8 cellular contexts compared by ENCODE assay signal in the genomic region with DNA sequence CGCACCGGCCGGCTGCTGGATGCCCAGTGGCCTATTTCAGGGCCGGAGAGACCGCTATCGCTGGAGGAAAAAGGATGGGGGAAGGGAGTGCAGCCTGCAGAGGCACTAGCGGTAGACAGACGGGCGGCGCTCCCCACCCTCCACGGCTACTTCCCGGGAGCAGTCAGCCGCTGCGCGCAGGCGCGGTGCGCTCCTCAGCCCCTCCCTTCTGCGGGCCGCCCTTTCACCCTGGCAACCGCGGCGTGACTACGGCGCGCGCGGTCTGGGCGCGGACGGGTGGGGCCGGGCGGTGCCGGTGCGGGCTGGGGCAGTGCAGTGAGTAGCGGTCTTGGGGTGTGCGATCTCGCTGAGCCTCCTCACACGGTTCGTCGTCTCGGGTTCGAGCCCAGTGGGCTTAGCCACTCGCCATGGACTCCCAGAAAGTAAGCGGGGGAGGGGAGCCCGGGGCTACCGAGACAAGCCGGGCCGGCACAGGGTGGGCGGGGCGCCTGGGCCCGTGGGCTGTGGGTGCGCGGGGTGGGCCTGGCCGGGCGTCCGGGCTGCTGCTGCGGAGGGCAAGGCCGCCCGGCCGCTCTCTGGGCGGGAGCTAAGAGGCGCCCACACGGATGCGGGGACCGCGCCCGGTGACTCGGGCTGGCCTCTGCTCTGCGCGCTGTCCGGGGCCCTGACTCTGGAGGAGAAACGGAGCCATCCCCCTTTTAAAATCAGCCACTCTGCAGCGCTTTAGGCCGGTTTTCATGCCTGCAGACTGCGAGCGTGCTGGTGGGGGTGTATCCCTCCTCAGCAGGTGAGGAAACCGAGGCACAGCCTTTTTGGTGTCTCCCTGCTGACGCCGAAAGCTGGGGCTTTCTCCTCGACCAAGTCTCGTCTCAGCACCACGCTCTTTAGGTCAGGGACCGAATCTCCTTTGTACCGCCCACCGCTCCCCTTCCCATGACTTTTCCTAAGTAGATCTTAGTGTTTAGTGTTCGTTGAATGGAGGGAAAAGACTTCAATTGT. TPM values are rescaled to one million over a fixed set of nuclear protein-coding genes. Genes with fewer than 3 reads are reported as not detected.
A peak's percentile ranks its signal among the peaks of the same experiment; 100 is the strongest.
DNase-seq lines count a peak whose midpoint lies in the region; ATAC-seq and TF ChIP-seq lines count a peak whose summit lies in the region.

A gene (plus strand): TSS at position 221 of the 999 bp plus-strand sequence. CDS start 187 bp downstream, at position 408.

- H3K9ac ChIP-seq in parathyroid adenoma = no peak within 1 kb of the TSS

- peak within 1 kb of the TSS; percentile 81 for H2AFZ ChIP-seq in parathyroid adenoma

- H3K4me3 ChIP-seq in cardiac muscle cell (peak within 1 kb of the TSS; percentile 63), parathyroid adenoma (ENCODE audit: low read depth, low read length) (peak within 1 kb of the TSS; percentile 73), tibial nerve (peak within 1 kb of the TSS; percentile 64 to 84 (median 76))

- peaks cover 9% of the 10 kb centered on the region for H3K27me3 Mint-ChIP-seq in activated naive CD8-positive, alpha-beta T cell treated with anti-CD3 and anti-CD28 coated beads for 36 hours

- H3K27me3 ChIP-seq in cardiac muscle cell (no peaks in the 10 kb centered on the region), parathyroid adenoma (ENCODE audit: control insufficient read depth, insufficient read depth, low read length) (no peaks in the 10 kb centered on the region), tibial nerve (no peaks in the 10 kb centered on the region)

- H3K9me3 ChIP-seq in cardiac muscle cell (ENCODE audit: low read depth) (no peaks in the 10 kb centered on the region), parathyroid adenoma (ENCODE audit: control insufficient read depth, low read length) (no peaks in the 10 kb centered on the region), tibial nerve (no peaks in the 10 kb centered on the region)

- TF ChIP-seq CTCF in GM12872 (IDR thresholded peaks at IDR 0.05; ENCODE audit: insufficient read depth, low read depth, low read length) (peak; percentile 76), cardiac muscle cell (IDR thresholded peaks at IDR 0.05; ENCODE audit: low read depth, low read length) (peak; percentile 45), parathyroid adenoma (IDR thresholded peaks at IDR 0.05) (no peak), tibial nerve (IDR thresholded peaks at IDR 0.05) (peak in 4 of 5 experiments; percentile 6 to 26 (median 13))

- H3K4me1 Mint-ChIP-seq in activated naive CD8-positive, alpha-beta T cell treated with anti-CD3 and anti-CD28 coated beads for 36 hours = peaks cover 12% of the 10 kb centered on the region

- H3K79me2 ChIP-seq in parathyroid adenoma = peaks cover 5% of the 10 kb centered on the region

- H3K36me3 Mint-ChIP-seq in activated naive CD8-positive, alpha-beta T cell treated with anti-CD3 and anti-CD28 coated beads for 36 hours = no peaks in the 10 kb centered on the region

- WGBS in tibial nerve, 2 donors = 0% methylated on average over 42 to 84 of the region's 87 CpGs

- H3K4me1 ChIP-seq in cardiac muscle cell (ENCODE audit: low read depth) = peaks cover 18% of the 10 kb centered on the region
- peaks cover 2% of the 10 kb centered on the region for H3K4me1 ChIP-seq in parathyroid adenoma
- H3K4me1 ChIP-seq in tibial nerve = peaks cover 0 to 21% (median 0%) of the 10 kb centered on the region in 4 donors

- TF ChIP-seq POLR2A in tibial nerve (IDR thresholded peaks at IDR 0.05) = peak in 1 of 2 donors; percentile 63

- H3K4me3 Mint-ChIP-seq in activated naive CD8-positive, alpha-beta T cell treated with anti-CD3 and anti-CD28 coated beads for 36 hours = peak within 1 kb of the TSS; percentile 81

- peak within 1 kb of the TSS; percentile 91 for H3K4me2 ChIP-seq in parathyroid adenoma (ENCODE audit: low read length)

- DNase-seq in NCI-H1092 (lab: John Stamatoyannopoulos, UW) (peak; percentile 87), SKM-1 (lab: John Stamatoyannopoulos, UW; ENCODE audit: unreplicated experiment) (peak; percentile 42), cardiac muscle cell (ENCODE audit: low read depth in 1 of 2, low spot score in 1 of 2) (peak; percentile 96 to 97), tibial nerve (ENCODE audit: low spot score in 2 of 2) (peak; percentile 75 to 78)
- peak; percentile 90 for DNase-seq in activated naive CD8-positive, alpha-beta T cell treated with anti-CD3 and anti-CD28 coated beads for 36 hours

- H3K9me3 Mint-ChIP-seq in activated naive CD8-positive, alpha-beta T cell treated with anti-CD3 and anti-CD28 coated beads for 36 hours = no peaks in the 10 kb centered on the region

- ATAC-seq in HG02623 (IDR thresholded peaks at IDR 0.05; ENCODE audit: unreplicated experiment) = peak; percentile 92

- H3K27ac Mint-ChIP-seq in activated naive CD8-positive, alpha-beta T cell treated with anti-CD3 and anti-CD28 coated beads for 36 hours = peak within 1 kb of the TSS; percentile 42

- H3K36me3 ChIP-seq in cardiac muscle cell (no peaks in the 10 kb centered on the region), parathyroid adenoma (ENCODE audit: control insufficient read depth, insufficient read depth, low read length) (no peaks in the 10 kb centered on the region), tibial nerve (no peaks in the 10 kb centered on the region)

- H3K27ac ChIP-seq in cardiac muscle cell = peak within 1 kb of the TSS; percentile 89
- no peak within 1 kb of the TSS for H3K27ac ChIP-seq in parathyroid adenoma
- H3K27ac ChIP-seq in tibial nerve = peak within 1 kb of the TSS; percentile 42 to 89 (median 76)

- TF ChIP-seq EP300 in tibial nerve (IDR thresholded peaks at IDR 0.05) = peak in 1 of 2 donors; percentile 67

RNA-seq across cellular contexts. Expression of the gene that starts here (rescaled TPM):
- total RNA-seq in activated naive CD8-positive, alpha-beta T cell treated with anti-CD3 and anti-CD28 coated beads for 36 hours = 1 to 10 TPM; 2.1 to 3.0 TPM
- total RNA-seq in cardiac muscle cell = 4.3 and 8.8 TPM in 2 replicates
- 10.1 and 11.9 TPM in 2 replicates for polyA plus RNA-seq in cardiac muscle cell
- total RNA-seq in tibial nerve = 10 to 100 TPM in 1 of 4 donors, 1 to 10 TPM in 3; 2.9 to 13.2 (median 6.0) TPM

Comparison
In these comparisons a context has a peak if more than half of its experiments do, and no peak if none do; other contexts are left out.
1. DNase-seq: peak in every context shown above with its lines; median percentile 96 in cardiac muscle cell; 90 in activated naive CD8-positive, alpha-beta T cell treated with anti-CD3 and anti-CD28 coated beads for 36 hours; 87 in NCI-H1092; 76 in tibial nerve; 42 in SKM-1.